ENCODE assay signal across 1 cellular context in genomic region chr2:48454504-48454903, GRCh38.
TF ChIP-seq lines count a peak whose summit lies in the region.

No MANE protein-coding gene starts in this region.

TF ChIP-seq in K562, 482 proteins besides CTCF, POLR2A, EP300 and RAD21:
- TF ChIP-seq TBP (optimal IDR thresholded peaks at IDR 0.05; ENCODE audit: low read depth, low read length), result no peak
- no peak for TF ChIP-seq ZSCAN32 (CRISPR knock-in tag; IDR thresholded peaks at IDR 0.05)
- no peak for TF ChIP-seq MEIS2 (IDR thresholded peaks at IDR 0.05; ENCODE audit: partially characterized antibody)
- no peak for TF ChIP-seq TRIM25 (IDR thresholded peaks at IDR 0.05; ENCODE audit: borderline replicate concordance)
- TF ChIP-seq ZNF668 (CRISPR knock-in tag; IDR thresholded peaks at IDR 0.05), result no peak
- no peak for TF ChIP-seq SAP30 (IDR thresholded peaks at IDR 0.05; ENCODE audit: borderline replicate concordance, insufficient read depth, low read depth, low read length, poor library complexity, severe bottlenecking)
- no peak for TF ChIP-seq CHCHD3 (CRISPR knock-in tag; IDR thresholded peaks at IDR 0.05)
- no peak for TF ChIP-seq KLF1 (tag; IDR thresholded peaks at IDR 0.05)
- TF ChIP-seq ZNF57 (CRISPR knock-in tag; IDR thresholded peaks at IDR 0.05), result no peak
- no peak for TF ChIP-seq BHLHE40 (IDR thresholded peaks at IDR 0.05; ENCODE audit: low read length)
- TF ChIP-seq KDM5B (IDR thresholded peaks at IDR 0.05; ENCODE audit: insufficient replicate concordance, low read depth, low read length), result no peak
- TF ChIP-seq HMBOX1 (IDR thresholded peaks at IDR 0.05), result no peak
- TF ChIP-seq HNRNPLL (IDR thresholded peaks at IDR 0.05; ENCODE audit: low read depth, low read length, poor library complexity, severe bottlenecking), result no peak
- TF ChIP-seq CTCFL (IDR thresholded peaks at IDR 0.05; ENCODE audit: borderline replicate concordance, insufficient read depth, low read depth, low read length, poor library complexity, severe bottlenecking), result no peak
